8 cellular contexts compared by ENCODE assay signal in genomic region chr11:85647604-85648299, GRCh38. TPM values are rescaled to one million over a fixed set of nuclear protein-coding genes. Genes with fewer than 3 reads are reported as not detected.
DNase-seq lines count a peak whose midpoint lies in the region; ATAC-seq lines count a peak whose summit lies in the region.

Gene TMEM126A, plus strand, starts transcription at chr11:85647967. Its CDS starts 2,289 bp downstream, at chr11:85650256.

- peak; percentile 99 for ATAC-seq in HG03439 (IDR thresholded peaks at IDR 0.05; ENCODE audit: unreplicated experiment)

- peak; percentile 72 to 83 for DNase-seq in AML-193 (lab: John Stamatoyannopoulos, UW)
- peak; percentile 68 for DNase-seq in GM19238 (ENCODE audit: insufficient read length, low spot score)
- peak; percentile 92 for DNase-seq in NCI-H510A (lab: John Stamatoyannopoulos, UW)
- DNase-seq in activated CD4-positive, alpha-beta T cell treated with anti-CD3 and anti-CD28 coated beads for 24 hours (ENCODE audit: low read depth in 2 of 2): peak; percentile 87 to 92
- DNase-seq in cerebellum (ENCODE audit: low spot score): peak; percentile 92
- DNase-seq in islet precursor cell: peak; percentile 98
- peak; percentile 91 for DNase-seq in stimulated activated CD4-positive, alpha-beta T cell treated with anti-CD3 and anti-CD28 coated beads, Interleukin-12 subunit alpha, Interleukin-12 subunit beta, amount 100 ng/mL, for 4 hours

RNA-seq across cellular contexts. Expression of gene TMEM126A, which starts in this region (rescaled TPM):
- 24.0 TPM for total RNA-seq in cerebellum

Comparison
In these comparisons a context has a peak if more than half of its experiments do, and no peak if none do; other contexts are left out.
1. Peak in every context shown above with its lines: DNase-seq and ATAC-seq.